In genomic region chr9:92725726-92726125, GRCh38 we compare ENCODE assay signal across 18 cellular contexts. TPM values are rescaled to one million over a fixed set of nuclear protein-coding genes. Genes with fewer than 3 reads are reported as not detected.
DNase-seq lines count a peak whose midpoint lies in the region; ATAC-seq and TF ChIP-seq lines count a peak whose summit lies in the region.
"Had no signal": no experiment of that assay in that cellular context is flagged by ENCODE, and none has a peak within 500 bp of the region (broad histone marks: within the 10 kb centered on the region; RNA-seq: fewer than 3 reads in every experiment).

No MANE protein-coding gene starts in this region.

- peaks cover 0 to 2% (median 0%) of the 10 kb centered on the region in 3 donors for H3K27me3 Mint-ChIP-seq in CD14-positive monocyte (ENCODE audit: low read depth in 3 of 3)
- H3K27me3 Mint-ChIP-seq in CD4-positive, alpha-beta T cell = no peaks in the 10 kb centered on the region
- no peaks in the 10 kb centered on the region for H3K27me3 Mint-ChIP-seq in activated T-helper 17 cell treated with anti-CD3 and anti-CD28 coated beads, Interleukin-2, amount 50 U/mL, for 72 hours
- no peaks in the 10 kb centered on the region for H3K27me3 Mint-ChIP-seq in naive thymus-derived CD8-positive, alpha-beta T cell

- H3K4me1 ChIP-seq in thyroid gland = peaks cover 49 to 62% of the 10 kb centered on the region in 2 donors

- TF ChIP-seq POLR2A in thyroid gland (IDR thresholded peaks at IDR 0.05) = no peak

- DNase-seq in CD14-positive monocyte (ENCODE audit: low spot score) (no peak), thyroid gland (no peak)
- DNase-seq in CD4-positive, alpha-beta T cell = no peak
- no peak for DNase-seq in naive thymus-derived CD8-positive, alpha-beta T cell
- no peak for DNase-seq in stimulated activated CD4-positive, alpha-beta T cell treated with anti-CD3 and anti-CD28 coated beads, Interleukin-2, amount 100 ng/mL, for 48 hours
- DNase-seq: activated naive CD4-positive, alpha-beta T cell treated with anti-CD3 and anti-CD28 coated beads for 36 hours; AML-193; foreskin melanocyte; Kasumi-1; NCI-H1092 treated with DMSO at 0.1 percent for 48 hours; NCI-H2107; NCI-H524 treated with DMSO at 0.1 percent for 48 hours; nucleus accumbens; Right ventricle myocardium superior; T-helper 1 cell had no signal

- TF ChIP-seq CTCF in CD14-positive monocyte (IDR thresholded peaks at IDR 0.05) = no peak
- no peak for TF ChIP-seq CTCF in CD4-positive, alpha-beta T cell (IDR thresholded peaks at IDR 0.05)
- TF ChIP-seq CTCF in thyroid gland (IDR thresholded peaks at IDR 0.05) = no peak

- no peak for ATAC-seq in CD4-positive, alpha-beta T cell (ENCODE audit: poor library complexity)
- ATAC-seq in activated T-helper 17 cell treated with anti-CD3 and anti-CD28 coated beads, Interleukin-2, amount 50 U/mL, for 72 hours (replicated peaks) = no peak
- no peak for ATAC-seq in naive thymus-derived CD8-positive, alpha-beta T cell
- no peak for ATAC-seq in GM21360 (IDR thresholded peaks at IDR 0.05; ENCODE audit: unreplicated experiment)
- ATAC-seq: GM12878 had no signal

- no peak overlapping the region for H3K4me3 Mint-ChIP-seq in CD14-positive monocyte
- no peak overlapping the region for H3K4me3 Mint-ChIP-seq in CD4-positive, alpha-beta T cell
- H3K4me3 Mint-ChIP-seq in activated T-helper 17 cell treated with anti-CD3 and anti-CD28 coated beads, Interleukin-2, amount 50 U/mL, for 72 hours = no peak overlapping the region
- no peak overlapping the region for H3K4me3 Mint-ChIP-seq in naive thymus-derived CD8-positive, alpha-beta T cell
- H3K4me3 Mint-ChIP-seq: activated naive CD4-positive, alpha-beta T cell treated with anti-CD3 and anti-CD28 coated beads for 36 hours had no signal

- H3K36me3 Mint-ChIP-seq in CD14-positive monocyte = peaks cover 69 to 88% of the 10 kb centered on the region in 2 donors
- peaks cover 78% of the 10 kb centered on the region for H3K36me3 Mint-ChIP-seq in CD4-positive, alpha-beta T cell (ENCODE audit: low read depth)
- H3K36me3 Mint-ChIP-seq in activated T-helper 17 cell treated with anti-CD3 and anti-CD28 coated beads, Interleukin-2, amount 50 U/mL, for 72 hours (ENCODE audit: low read depth) = peaks cover 41% of the 10 kb centered on the region
- H3K36me3 Mint-ChIP-seq in naive thymus-derived CD8-positive, alpha-beta T cell = peaks cover 0 to 48% (median 0%) of the 10 kb centered on the region in 3 donors

- no peaks in the 10 kb centered on the region for H3K9me3 ChIP-seq in CD4-positive, alpha-beta T cell (ENCODE audit: control insufficient read depth, low read length)
- H3K9me3 ChIP-seq in thyroid gland = no peaks in the 10 kb centered on the region

- H3K27ac Mint-ChIP-seq in CD14-positive monocyte = peak overlapping the region in 5 of 7 donors; percentile 13 to 65 (median 46)
- H3K27ac Mint-ChIP-seq in CD4-positive, alpha-beta T cell = peak overlapping the region; percentile 24
- H3K27ac Mint-ChIP-seq in activated T-helper 17 cell treated with anti-CD3 and anti-CD28 coated beads, Interleukin-2, amount 50 U/mL, for 72 hours = peak overlapping the region; percentile 80
- H3K27ac Mint-ChIP-seq in naive thymus-derived CD8-positive, alpha-beta T cell = peak overlapping the region in 8 of 10 donors; percentile 5 to 85 (median 58)
- H3K27ac Mint-ChIP-seq: activated naive CD4-positive, alpha-beta T cell treated with anti-CD3 and anti-CD28 coated beads for 36 hours had no signal

- POLR2A ChIA-PET in CD4-positive, alpha-beta T cell (lab: Charles Lee) = no interaction called here
- POLR2A ChIA-PET in naive thymus-derived CD8-positive, alpha-beta T cell (lab: Charles Lee) = no interaction called here

- intact Hi-C loops in CD14-positive monocyte (cut with micrococcal nuclease) = no loop called here
- intact Hi-C loops in CD4-positive, alpha-beta T cell (cut with DNase I, micrococcal nuclease) = no loop called here
- intact Hi-C loops in thyroid gland (cut with DNase I) = no loop called here

- H3K4me1 Mint-ChIP-seq in CD14-positive monocyte = peaks cover 45% of the 10 kb centered on the region
- H3K4me1 Mint-ChIP-seq in CD4-positive, alpha-beta T cell (ENCODE audit: low read depth) = peaks cover 10% of the 10 kb centered on the region
- H3K4me1 Mint-ChIP-seq in activated T-helper 17 cell treated with anti-CD3 and anti-CD28 coated beads, Interleukin-2, amount 50 U/mL, for 72 hours = peaks cover 2% of the 10 kb centered on the region
- peaks cover 14 to 64% (median 23%) of the 10 kb centered on the region in 4 donors for H3K4me1 Mint-ChIP-seq in naive thymus-derived CD8-positive, alpha-beta T cell

- H3K27ac ChIP-seq in CD4-positive, alpha-beta T cell (ENCODE audit: low read depth, low read length) = no peak overlapping the region
- peak overlapping the region in 1 of 3 donors; percentile 94 for H3K27ac ChIP-seq in thyroid gland

- H3K4me3 ChIP-seq in thyroid gland (replicated peaks in 1 of 3) = no peak overlapping the region
- H3K4me3 ChIP-seq: GM12878 had no signal

- H3K27me3 ChIP-seq in CD4-positive, alpha-beta T cell (ENCODE audit: control insufficient read depth, insufficient read depth, low read length) = no peaks in the 10 kb centered on the region
- H3K27me3 ChIP-seq in thyroid gland = no peaks in the 10 kb centered on the region

- peaks cover 0 to 8% of the 10 kb centered on the region in 2 donors for H3K36me3 ChIP-seq in thyroid gland

- H3K9me3 Mint-ChIP-seq in CD14-positive monocyte = no peaks in the 10 kb centered on the region
- H3K9me3 Mint-ChIP-seq in CD4-positive, alpha-beta T cell = no peaks in the 10 kb centered on the region
- H3K9me3 Mint-ChIP-seq in activated T-helper 17 cell treated with anti-CD3 and anti-CD28 coated beads, Interleukin-2, amount 50 U/mL, for 72 hours = no peaks in the 10 kb centered on the region
- H3K9me3 Mint-ChIP-seq in naive thymus-derived CD8-positive, alpha-beta T cell = no peaks in the 10 kb centered on the region
- H3K9me3 Mint-ChIP-seq: activated naive CD4-positive, alpha-beta T cell treated with anti-CD3 and anti-CD28 coated beads for 36 hours had no signal

- WGBS in thyroid gland, 2 donors = 100% methylated on average over 2 of the region's 2 CpGs

- CTCF ChIA-PET in CD4-positive, alpha-beta T cell (lab: Charles Lee) = no interaction called here

RNA-seq across cellular contexts. Expression of gene BICD2, which starts 38.9 kb away (rescaled TPM):
- 10 to 100 TPM; 13.8 to 25.6 TPM for polyA plus RNA-seq in CD14-positive monocyte
- 10 to 100 TPM; 14.1 to 14.9 TPM for total RNA-seq in CD4-positive, alpha-beta T cell
- total RNA-seq in activated T-helper 17 cell treated with anti-CD3 and anti-CD28 coated beads, Interleukin-2, amount 50 U/mL, for 72 hours = 10 to 100 TPM; 14.2 to 24.9 TPM
- 10 to 100 TPM; 28.3 to 29.1 TPM for total RNA-seq in naive thymus-derived CD8-positive, alpha-beta T cell
- 10 to 100 TPM in 2 of 3 donors, 1 to 10 TPM in 1; 5.9 to 20.1 (median 10.1) TPM for polyA plus RNA-seq in naive thymus-derived CD8-positive, alpha-beta T cell
- total RNA-seq in thyroid gland = 10 to 100 TPM; 26.1 to 33.3 (median 28.2) TPM

RNA-seq across cellular contexts. Expression of gene IPPK, which starts 55.8 kb away (rescaled TPM):
- 1 to 10 TPM; 1.9 to 3.2 TPM for polyA plus RNA-seq in CD14-positive monocyte
- total RNA-seq in CD4-positive, alpha-beta T cell = 1 to 10 TPM; 4.0 to 4.4 TPM
- total RNA-seq in activated T-helper 17 cell treated with anti-CD3 and anti-CD28 coated beads, Interleukin-2, amount 50 U/mL, for 72 hours = 10 to 100 TPM; 15.1 to 18.1 TPM
- total RNA-seq in naive thymus-derived CD8-positive, alpha-beta T cell = 1 to 10 TPM; 8.6 to 9.3 TPM
- polyA plus RNA-seq in naive thymus-derived CD8-positive, alpha-beta T cell = 1 to 10 TPM; 4.4 to 8.5 (median 5.1) TPM
- 10 to 100 TPM in 2 of 4 donors, 1 to 10 TPM in 2; 6.3 to 12.2 (median 10.2) TPM for total RNA-seq in thyroid gland

Comparison
In these comparisons a context has a peak if more than half of its experiments do, and no peak if none do; other contexts are left out.
1. H3K27ac Mint-ChIP-seq: peak in every context shown above with its lines; median percentile 80 in activated T-helper 17 cell treated with anti-CD3 and anti-CD28 coated beads, Interleukin-2, amount 50 U/mL, for 72 hours; 58 in naive thymus-derived CD8-positive, alpha-beta T cell; 46 in CD14-positive monocyte; 24 in CD4-positive, alpha-beta T cell.